ENCODE assay signal across 9 cellular contexts in genomic region chr4:184439856-184440592, GRCh38. TPM values are rescaled to one million over a fixed set of nuclear protein-coding genes. Genes with fewer than 3 reads are reported as not detected.
DNase-seq lines count a peak whose midpoint lies in the region; ATAC-seq and TF ChIP-seq lines count a peak whose summit lies in the region.
"Had no signal": no experiment of that assay in that cellular context is flagged by ENCODE, and none has a peak within 500 bp of the region (broad histone marks: within the 10 kb centered on the region; RNA-seq: fewer than 3 reads in every experiment).

No MANE protein-coding gene starts in this region.

- H3K9me3 ChIP-seq in skeletal muscle tissue (ENCODE audit: control insufficient read depth in 3 of 3, low read length in 3 of 3), result no peaks in the 10 kb centered on the region

- peaks cover 54 to 59% (median 55%) of the 10 kb centered on the region in 3 donors for H3K4me1 ChIP-seq in skeletal muscle tissue (ENCODE audit: control insufficient read depth in 3 of 3, insufficient read depth in 3 of 3, low read length in 3 of 3)

- H3K9me3 Mint-ChIP-seq in endothelial cell (ENCODE audit: unreplicated experiment), result no peaks in the 10 kb centered on the region
- H3K9me3 Mint-ChIP-seq: IgD-negative memory B cell had no signal

- H3K4me1 Mint-ChIP-seq in endothelial cell (ENCODE audit: unreplicated experiment), result peaks cover 67% of the 10 kb centered on the region

- no peak overlapping the region for H3K27ac Mint-ChIP-seq in endothelial cell (ENCODE audit: unreplicated experiment)

- TF ChIP-seq CTCF in cardiac fibroblast (IDR thresholded peaks at IDR 0.05; ENCODE audit: low read depth, low read length) (no peak), endothelial cell (IDR thresholded peaks at IDR 0.05; ENCODE audit: unreplicated experiment) (no peak)

- H3K4me3 Mint-ChIP-seq in endothelial cell (ENCODE audit: unreplicated experiment), result no peak overlapping the region

- no peaks in the 10 kb centered on the region for H3K27me3 ChIP-seq in skeletal muscle tissue (ENCODE audit: control insufficient read depth in 3 of 3, insufficient read depth in 3 of 3, low read length in 3 of 3)

- peak; percentile 62 for ATAC-seq in left lobe of liver
- ATAC-seq in GM21423 (IDR thresholded peaks at IDR 0.05; ENCODE audit: unreplicated experiment), result no peak

- H3K36me3 ChIP-seq in skeletal muscle tissue (ENCODE audit: control insufficient read depth in 3 of 3, insufficient read depth in 3 of 3, low read length in 3 of 3), result no peaks in the 10 kb centered on the region

- H3K27me3 Mint-ChIP-seq in endothelial cell (ENCODE audit: unreplicated experiment), result peaks cover 14% of the 10 kb centered on the region
- H3K27me3 Mint-ChIP-seq: IgD-negative memory B cell had no signal

- H3K4me3 ChIP-seq in cardiac fibroblast (replicated peaks in 1 of 2; ENCODE audit: low read depth in 2 of 2, low read length in 2 of 2) (no peak overlapping the region), skeletal muscle tissue (ENCODE audit: low read length in 3 of 3) (peak overlapping the region in 2 of 3 donors; percentile 4 to 25)

- DNase-seq in DMS53 (lab: John Stamatoyannopoulos, UW), result peak; percentile 59
- DNase-seq in cardiac fibroblast (ENCODE audit: low read depth in 2 of 2), result peak; percentile 66 to 68
- no peak for DNase-seq in left lobe of liver (ENCODE audit: low spot score)
- DNase-seq in endothelial cell (ENCODE audit: low spot score), result no peak
- no peak for DNase-seq in AML-193 (lab: John Stamatoyannopoulos, UW)
- no peak for DNase-seq in NCI-H1417 (lab: John Stamatoyannopoulos, UW)

- peak overlapping the region; percentile 3 for H3K27ac ChIP-seq in skeletal muscle tissue (ENCODE audit: low read depth, low read length)

- H3K36me3 Mint-ChIP-seq in endothelial cell (ENCODE audit: low read depth, unreplicated experiment), result peaks cover 8% of the 10 kb centered on the region
- H3K36me3 Mint-ChIP-seq: IgD-negative memory B cell had no signal

- H3K9ac ChIP-seq in skeletal muscle tissue (ENCODE audit: low read depth in 1 of 3, low read length in 3 of 3), result peak overlapping the region in 1 of 3 donors; percentile 9

RNA-seq across cellular contexts. Expression of gene IRF2, which starts 34.3 kb away (rescaled TPM):
- total RNA-seq in left lobe of liver (30.5 TPM), skeletal muscle tissue (18.8 TPM), endothelial cell (ENCODE audit: unreplicated experiment) (27.6 TPM)

Comparison
In these comparisons a context has a peak if more than half of its experiments do, and no peak if none do; other contexts are left out.
1. DNase-seq: peak in DMS53 (single experiment) and cardiac fibroblast (2 of 2); none in left lobe of liver (single experiment), endothelial cell (single experiment), AML-193 (0 of 2) and NCI-H1417 (0 of 3).
2. H3K4me3 ChIP-seq: peak in skeletal muscle tissue (2 of 3); none in cardiac fibroblast (0 of 2).